In the genomic region with DNA sequence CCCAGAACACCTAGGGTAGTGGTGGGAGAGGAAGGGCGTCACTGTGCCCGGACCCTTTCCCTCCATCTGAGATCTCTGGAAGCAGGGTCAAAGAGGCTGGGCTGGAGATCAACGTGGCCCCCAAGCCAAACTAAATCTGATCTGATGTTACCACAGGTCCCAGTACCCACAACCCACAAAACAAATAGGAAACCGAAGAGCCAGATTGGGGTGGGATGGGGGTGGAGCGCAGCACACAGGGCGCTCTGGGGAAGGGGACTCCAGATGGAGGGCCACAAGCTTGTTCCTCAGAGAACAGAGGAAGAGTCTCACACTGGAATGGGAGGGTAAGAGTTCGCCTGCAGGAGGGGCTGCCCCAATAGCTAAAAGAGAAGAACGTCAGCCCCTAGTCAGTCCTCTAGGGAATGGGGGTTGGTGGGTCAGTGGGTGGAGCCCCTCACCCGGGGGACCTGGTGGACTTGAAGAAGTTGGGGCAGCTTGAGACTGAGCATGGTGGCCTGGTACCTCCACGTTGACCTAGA, we compare ENCODE assay signal across 12 cellular contexts. TPM values are rescaled to one million over a fixed set of nuclear protein-coding genes. Genes with fewer than 3 reads are reported as not detected.
A peak's percentile ranks its signal among the peaks of the same experiment; 100 is the strongest.
DNase-seq lines count a peak whose midpoint lies in the region; ATAC-seq and TF ChIP-seq lines count a peak whose summit lies in the region.
"Had no signal": no experiment of that assay in that cellular context is flagged by ENCODE, and none has a peak within 500 bp of the region (broad histone marks: within the 10 kb centered on the region; RNA-seq: fewer than 3 reads in every experiment).

No MANE protein-coding gene starts in this region.

- peaks cover 11% of the 10 kb centered on the region for H3K4me1 Mint-ChIP-seq in activated naive CD4-positive, alpha-beta T cell treated with anti-CD3 and anti-CD28 coated beads for 36 hours (ENCODE audit: low read depth)
- peaks cover 15 to 18% of the 10 kb centered on the region in 2 donors for H3K4me1 Mint-ChIP-seq in effector memory CD8-positive, alpha-beta T cell (ENCODE audit: low read depth in 2 of 2)

- peak overlapping the region in 3 of 4 donors; percentile 39 to 53 (median 50) for H3K4me3 ChIP-seq in Peyer's patch
- H3K4me3 ChIP-seq in stomach: peak overlapping the region in 3 of 4 donors; percentile 34 to 54 (median 36)
- H3K4me3 ChIP-seq: SJSA1 had no signal

- 53 to 65% (median 56%) methylated on average over 10 of the region's 10 CpGs for WGBS in stomach, 5 donors

- TF ChIP-seq CTCF in Peyer's patch (IDR thresholded peaks at IDR 0.05) (no peak), stomach (IDR thresholded peaks at IDR 0.05) (no peak)

- ATAC-seq in effector memory CD8-positive, alpha-beta T cell (replicated peaks): no peak
- ATAC-seq in GM21717 (IDR thresholded peaks at IDR 0.05; ENCODE audit: unreplicated experiment) (no peak), GM19035 (IDR thresholded peaks at IDR 0.05; ENCODE audit: unreplicated experiment) (no peak)

- H3K9me3 ChIP-seq in Peyer's patch (no peaks in the 10 kb centered on the region), stomach (no peaks in the 10 kb centered on the region)
- H3K9me3 ChIP-seq: heart right ventricle, SJSA1 had no signal

- no peaks in the 10 kb centered on the region for H3K27me3 Mint-ChIP-seq in activated naive CD4-positive, alpha-beta T cell treated with anti-CD3 and anti-CD28 coated beads for 36 hours (ENCODE audit: low read depth)
- no peaks in the 10 kb centered on the region for H3K27me3 Mint-ChIP-seq in effector memory CD8-positive, alpha-beta T cell

- H3K27me3 ChIP-seq in Peyer's patch: no peaks in the 10 kb centered on the region
- peaks cover 0 to 31% (median 9%) of the 10 kb centered on the region in 3 donors for H3K27me3 ChIP-seq in stomach

- intact Hi-C loops in activated naive CD4-positive, alpha-beta T cell treated with anti-CD3 and anti-CD28 coated beads for 36 hours (cut with micrococcal nuclease): no loop called here
- intact Hi-C loops in stomach (cut with DNase I; ENCODE audit: low total_unique reads): no loop called here

- H3K36me3 ChIP-seq in Peyer's patch (peaks cover 0 to 28% (median 0%) of the 10 kb centered on the region in 3 donors), stomach (peaks cover 17 to 42% (median 34%) of the 10 kb centered on the region in 4 donors)

- H3K27ac ChIP-seq in Peyer's patch (no peak overlapping the region), stomach (no peak overlapping the region)
- H3K27ac ChIP-seq: heart right ventricle, SJSA1 had no signal

- no peak for TF ChIP-seq POLR2A in Peyer's patch (IDR thresholded peaks at IDR 0.05)
- no peak for TF ChIP-seq POLR2A in stomach (IDR thresholded peaks at IDR 0.05)

- H3K4me1 ChIP-seq in Peyer's patch (peaks cover 0 to 24% (median 11%) of the 10 kb centered on the region in 4 donors), stomach (peaks cover 24 to 37% (median 34%) of the 10 kb centered on the region in 4 donors)

- H3K27ac Mint-ChIP-seq in activated naive CD4-positive, alpha-beta T cell treated with anti-CD3 and anti-CD28 coated beads for 36 hours: no peak overlapping the region
- H3K27ac Mint-ChIP-seq in effector memory CD8-positive, alpha-beta T cell: peak overlapping the region in 1 of 2 donors; percentile 41

- peaks cover 7% of the 10 kb centered on the region for H3K36me3 Mint-ChIP-seq in activated naive CD4-positive, alpha-beta T cell treated with anti-CD3 and anti-CD28 coated beads for 36 hours (ENCODE audit: low read depth)
- peaks cover 45% of the 10 kb centered on the region for H3K36me3 Mint-ChIP-seq in effector memory CD8-positive, alpha-beta T cell (ENCODE audit: insufficient read depth)

- H3K4me3 Mint-ChIP-seq in activated naive CD4-positive, alpha-beta T cell treated with anti-CD3 and anti-CD28 coated beads for 36 hours: peak overlapping the region; percentile 21
- H3K4me3 Mint-ChIP-seq in effector memory CD8-positive, alpha-beta T cell: peak overlapping the region; percentile 90

- TF ChIP-seq EP300 in stomach (IDR thresholded peaks at IDR 0.05): no peak

- DNase-seq in activated naive CD4-positive, alpha-beta T cell treated with anti-CD3 and anti-CD28 coated beads for 36 hours: no peak
- DNase-seq in activated naive CD4-positive, alpha-beta T cell treated with Interleukin-2 at 50 U/mL for 16 hours: no peak
- DNase-seq in Peyer's patch (no peak), stomach (no peak), dedifferentiated amniotic fluid mesenchymal stem cell (ENCODE audit: extremely low spot score) (no peak)
- DNase-seq in effector memory CD8-positive, alpha-beta T cell: no peak
- DNase-seq: cortex of kidney, heart right ventricle, NCI-H2107 had no signal

- CTCF ChIA-PET in activated naive CD4-positive, alpha-beta T cell treated with anti-CD3 and anti-CD28 coated beads for 36 hours (lab: Charles Lee): interaction anchor here (0.5 to 1.5 kb wide), 7 partner anchors 20 to 238 kb away, joined by 3 to 5 read pairs (median 4); no protein-coding TSS in a partner anchor

- H3K9me3 Mint-ChIP-seq in activated naive CD4-positive, alpha-beta T cell treated with anti-CD3 and anti-CD28 coated beads for 36 hours: no peaks in the 10 kb centered on the region
- no peaks in the 10 kb centered on the region for H3K9me3 Mint-ChIP-seq in effector memory CD8-positive, alpha-beta T cell

RNA-seq across cellular contexts. Expression of gene PAQR6, which starts 1.6 kb away (rescaled TPM):
- 1 to 10 TPM; 3.7 to 4.2 TPM for total RNA-seq in activated naive CD4-positive, alpha-beta T cell treated with anti-CD3 and anti-CD28 coated beads for 36 hours
- total RNA-seq in Peyer's patch: 1 to 10 TPM in 3 of 4 donors, under 1 TPM in 1; 0.70 to 7.4 (median 4.1) TPM
- total RNA-seq in stomach: 1 to 10 TPM in 2 of 5 donors, under 1 TPM in 1, not detected in 2; 0.43 to 2.9 (median 2.0) TPM
- polyA plus RNA-seq in stomach: 1 to 10 TPM; 1.4 to 4.3 (median 2.0) TPM

RNA-seq across cellular contexts. Expression of gene BGLAP, which starts 4.3 kb away (rescaled TPM):
- total RNA-seq in activated naive CD4-positive, alpha-beta T cell treated with anti-CD3 and anti-CD28 coated beads for 36 hours: 1 to 10 TPM; 3.4 to 4.0 TPM
- 1 to 10 TPM in 2 of 4 donors, not detected in 2; 1.1 to 2.1 TPM for total RNA-seq in Peyer's patch
- not detected for total RNA-seq in stomach
- polyA plus RNA-seq in stomach: 1 to 10 TPM in 2 of 3 donors, not detected in 1; 1.5 to 1.9 TPM
- total RNA-seq: SJSA1 had no signal

RNA-seq across cellular contexts. Expression of gene PMF1, which starts 33.5 kb away (rescaled TPM):
- 100 to 1,000 TPM; 135 TPM for total RNA-seq in activated naive CD4-positive, alpha-beta T cell treated with anti-CD3 and anti-CD28 coated beads for 36 hours
- total RNA-seq in Peyer's patch (10 to 100 TPM; 39.9 to 52.8 (median 43.6) TPM), stomach (10 to 100 TPM in 3 of 5 donors, 1 to 10 TPM in 2; 5.3 to 54.9 (median 15.6) TPM)
- 10 to 100 TPM; 68.7 to 73.5 (median 68.8) TPM for polyA plus RNA-seq in stomach

RNA-seq across cellular contexts. Expression of gene SMG5, which starts 36.3 kb away (rescaled TPM):
- 10 to 100 TPM; 77.1 to 83.4 TPM for total RNA-seq in activated naive CD4-positive, alpha-beta T cell treated with anti-CD3 and anti-CD28 coated beads for 36 hours
- total RNA-seq in Peyer's patch: 100 to 1,000 TPM in 2 of 4 donors, 10 to 100 TPM in 2; 70.1 to 139 (median 103) TPM
- total RNA-seq in stomach: 100 to 1,000 TPM in 1 of 5 donors, 10 to 100 TPM in 4; 29.8 to 199 (median 51.6) TPM
- polyA plus RNA-seq in stomach: 10 to 100 TPM; 20.2 to 29.1 (median 22.3) TPM

RNA-seq across cellular contexts. Expression of gene TMEM79, which starts 37.8 kb away (rescaled TPM):
- 1 to 10 TPM; 9.1 to 9.5 TPM for total RNA-seq in activated naive CD4-positive, alpha-beta T cell treated with anti-CD3 and anti-CD28 coated beads for 36 hours
- total RNA-seq in Peyer's patch: 1 to 10 TPM; 1.9 to 9.7 (median 5.4) TPM
- total RNA-seq in stomach: 10 to 100 TPM in 2 of 5 donors, 1 to 10 TPM in 2, not detected in 1; 1.1 to 21.4 (median 9.4) TPM
- polyA plus RNA-seq in stomach: 10 to 100 TPM in 1 of 3 donors, 1 to 10 TPM in 2; 1.5 to 24.9 (median 2.7) TPM
